ENCODE assay signal across 29 cellular contexts in genomic region chrX:6695717-6696116, GRCh38.
"Had no signal": no experiment of that assay in that cellular context is flagged by ENCODE, and none has a peak within 500 bp of the region (broad histone marks: within the 10 kb centered on the region; RNA-seq: fewer than 3 reads in every experiment).

No MANE protein-coding gene starts in this region.

- H3K9me3 ChIP-seq: ascending aorta, body of pancreas, SJCRH30 had no signal

- H3K36me3 ChIP-seq: ascending aorta, SJCRH30 had no signal

- H3K4me1 Mint-ChIP-seq: activated B cell treated with CpG ODN at 0.5 μM for 24 hours; activated CD4-positive, alpha-beta T cell treated with anti-CD3 and anti-CD28 coated beads, Interleukin-2, amount 10 ng/mL, durations not matched to agents 24 days and 14 days; activated CD8-positive, alpha-beta memory T cell treated with anti-CD3 and anti-CD28 coated beads, Interleukin-2, amount 10 ng/mL, durations not matched to agents 7 days and 5 days; activated naive CD8-positive, alpha-beta T cell treated with anti-CD3 and anti-CD28 coated beads, Interleukin-2, amount 50 U/mL, for 24 hours had no signal

- H3K27me3 ChIP-seq: ascending aorta, body of pancreas, SJCRH30 had no signal

- ATAC-seq: activated CD8-positive, alpha-beta memory T cell treated with anti-CD3 and anti-CD28 coated beads, Interleukin-2, amount 10 ng/mL, durations not matched to agents 7 days and 5 days; activated naive CD4-positive, alpha-beta T cell treated with anti-CD3 and anti-CD28 coated beads, Interleukin-2, amount 50 U/mL, for 72 hours; activated naive CD8-positive, alpha-beta T cell treated with anti-CD3 and anti-CD28 coated beads, Interleukin-2, amount 50 U/mL, for 24 hours; activated T-cell treated with anti-CD3 and anti-CD28 coated beads, Interleukin-2, amount 50 U/mL, for 4 hours; body of pancreas; Panc1; SK-N-SH treated with all-trans-retinoic acid at 6 μM for 48 hours had no signal

- H3K27me3 Mint-ChIP-seq: activated B cell treated with CpG ODN at 0.5 μM for 24 hours; activated CD4-positive, alpha-beta T cell treated with anti-CD3 and anti-CD28 coated beads, Interleukin-2, amount 10 ng/mL, durations not matched to agents 24 days and 14 days; activated CD8-positive, alpha-beta memory T cell treated with anti-CD3 and anti-CD28 coated beads, Interleukin-2, amount 10 ng/mL, durations not matched to agents 7 days and 5 days; activated naive CD8-positive, alpha-beta T cell treated with anti-CD3 and anti-CD28 coated beads, Interleukin-2, amount 50 U/mL, for 24 hours had no signal

- H3K4me3 ChIP-seq: ascending aorta, body of pancreas, SJCRH30 had no signal

- H3K27ac ChIP-seq: ascending aorta, body of pancreas, RWPE1, SJCRH30 had no signal

- H3K4me3 Mint-ChIP-seq: activated B cell treated with CpG ODN at 0.5 μM for 24 hours; activated CD4-positive, alpha-beta T cell treated with anti-CD3 and anti-CD28 coated beads, Interleukin-2, amount 10 ng/mL, durations not matched to agents 24 days and 14 days; activated CD8-positive, alpha-beta memory T cell treated with anti-CD3 and anti-CD28 coated beads, Interleukin-2, amount 10 ng/mL, durations not matched to agents 7 days and 5 days; activated naive CD8-positive, alpha-beta T cell treated with anti-CD3 and anti-CD28 coated beads, Interleukin-2, amount 50 U/mL, for 24 hours; activated T-cell treated with anti-CD3 and anti-CD28 coated beads, Interleukin-2, amount 50 U/mL, for 4 hours had no signal

- H3K9me3 Mint-ChIP-seq: activated B cell treated with CpG ODN at 0.5 μM for 24 hours; activated CD4-positive, alpha-beta T cell treated with anti-CD3 and anti-CD28 coated beads, Interleukin-2, amount 10 ng/mL, durations not matched to agents 24 days and 14 days; activated naive CD4-positive, alpha-beta T cell treated with anti-CD3 and anti-CD28 coated beads, Interleukin-2, amount 50 U/mL, for 72 hours; activated naive CD8-positive, alpha-beta T cell treated with anti-CD3 and anti-CD28 coated beads, Interleukin-2, amount 50 U/mL, for 24 hours; activated T-cell treated with anti-CD3 and anti-CD28 coated beads, Interleukin-2, amount 50 U/mL, for 4 hours had no signal

- H3K27ac Mint-ChIP-seq: activated B cell treated with CpG ODN at 0.5 μM for 24 hours; activated CD4-positive, alpha-beta T cell treated with anti-CD3 and anti-CD28 coated beads, Interleukin-2, amount 10 ng/mL, durations not matched to agents 24 days and 14 days; activated CD8-positive, alpha-beta memory T cell treated with anti-CD3 and anti-CD28 coated beads, Interleukin-2, amount 10 ng/mL, durations not matched to agents 7 days and 5 days; activated naive CD4-positive, alpha-beta T cell treated with anti-CD3 and anti-CD28 coated beads, Interleukin-2, amount 50 U/mL, for 72 hours; activated naive CD8-positive, alpha-beta T cell treated with anti-CD3 and anti-CD28 coated beads, Interleukin-2, amount 50 U/mL, for 24 hours had no signal

- H3K36me3 Mint-ChIP-seq: activated CD8-positive, alpha-beta memory T cell treated with anti-CD3 and anti-CD28 coated beads, Interleukin-2, amount 10 ng/mL, durations not matched to agents 7 days and 5 days; activated naive CD4-positive, alpha-beta T cell treated with anti-CD3 and anti-CD28 coated beads, Interleukin-2, amount 50 U/mL, for 72 hours had no signal

- DNase-seq: activated B cell treated with CpG ODN at 0.5 μM for 24 hours; activated CD4-positive, alpha-beta T cell treated with anti-CD3 and anti-CD28 coated beads for 1 hour; activated CD4-positive, alpha-beta T cell treated with anti-CD3 and anti-CD28 coated beads, Interleukin-2, amount 10 ng/mL, durations not matched to agents 24 days and 14 days; activated CD4-positive, alpha-beta T cell treated with anti-CD3 and anti-CD28 coated beads, Interleukin-2, amount 50 U/mL, for 48 hours; activated CD8-positive, alpha-beta memory T cell treated with anti-CD3 and anti-CD28 coated beads, Interleukin-2, amount 10 ng/mL, durations not matched to agents 7 days and 5 days; activated effector memory CD4-positive, alpha-beta T cell treated with anti-CD3 and anti-CD28 coated beads, Interleukin-2, amount 50 U/mL, for 16 hours; activated naive CD4-positive, alpha-beta T cell treated with Interleukin-2 at 50 U/mL for 16 hours; activated naive CD8-positive, alpha-beta T cell treated with anti-CD3 and anti-CD28 coated beads, Interleukin-2, amount 50 U/mL, for 24 hours; activated T-cell treated with anti-CD3 and anti-CD28 coated beads, Interleukin-2, amount 50 U/mL, for 4 hours; amniotic stem cell; body of pancreas; central memory CD4-positive, alpha-beta T cell; KG1; NCI-H1092; NCI-H1930; NCI-H2171; NCI-H2227 treated with DMSO at 0.1 percent for 48 hours; NCI-H446 treated with DMSO at 0.1 percent for 48 hours; NCI-H524 treated with DMSO at 0.1 percent for 48 hours; NCI-H748 treated with DMSO at 0.1 percent for 48 hours; OCI-M1; Right ventricle myocardium superior; SJCRH30; SW 1271 had no signal

- H3K4me1 ChIP-seq: ascending aorta, body of pancreas, SJCRH30 had no signal
